Comparison of ENCODE assay signal across 8 cellular contexts in genomic region chr1:23553206-23553895, GRCh38. TPM values are rescaled to one million over a fixed set of nuclear protein-coding genes. Genes with fewer than 3 reads are reported as not detected.
DNase-seq lines count a peak whose midpoint lies in the region; ATAC-seq and TF ChIP-seq lines count a peak whose summit lies in the region.

No MANE protein-coding gene starts in this region.

- H3K36me3 ChIP-seq in Loucy (ENCODE audit: insufficient read depth, low read length), result no peaks in the 10 kb centered on the region

- no peak overlapping the region for H3K9ac ChIP-seq in Loucy (ENCODE audit: low read depth, low read length, poor library complexity, severe bottlenecking)

- H4K20me1 ChIP-seq in Loucy (ENCODE audit: insufficient read depth, low read length, poor library complexity, severe bottlenecking), result no peaks in the 10 kb centered on the region

- peak overlapping the region; percentile 75 for H3K4me2 ChIP-seq in Loucy (ENCODE audit: low read depth, low read length, poor library complexity, severe bottlenecking)

- no peaks in the 10 kb centered on the region for H3K9me3 Mint-ChIP-seq in CD4-positive, alpha-beta T cell
- no peaks in the 10 kb centered on the region for H3K9me3 Mint-ChIP-seq in dendritic cell treated with granulocyte-macrophage colony-stimulating factor and Interleukin-4, amounts not matched to agents 40 ng/mL and 50 ng/mL, for 4 days
- no peaks in the 10 kb centered on the region for H3K9me3 Mint-ChIP-seq in osteocyte (ENCODE audit: unreplicated experiment)

- H2AFZ ChIP-seq in Loucy (ENCODE audit: low read length), result no peak overlapping the region

- H3K36me3 Mint-ChIP-seq in CD4-positive, alpha-beta T cell (ENCODE audit: low read depth), result peaks cover 20% of the 10 kb centered on the region
- H3K36me3 Mint-ChIP-seq in dendritic cell treated with granulocyte-macrophage colony-stimulating factor and Interleukin-4, amounts not matched to agents 40 ng/mL and 50 ng/mL, for 4 days (ENCODE audit: low read depth), result peaks cover 27% of the 10 kb centered on the region
- peaks cover 4% of the 10 kb centered on the region for H3K36me3 Mint-ChIP-seq in osteocyte (ENCODE audit: unreplicated experiment)

- H3K27me3 Mint-ChIP-seq in CD4-positive, alpha-beta T cell, result no peaks in the 10 kb centered on the region
- H3K27me3 Mint-ChIP-seq in dendritic cell treated with granulocyte-macrophage colony-stimulating factor and Interleukin-4, amounts not matched to agents 40 ng/mL and 50 ng/mL, for 4 days, result peaks cover 72% of the 10 kb centered on the region
- no peaks in the 10 kb centered on the region for H3K27me3 Mint-ChIP-seq in osteocyte (ENCODE audit: unreplicated experiment)

- no peaks in the 10 kb centered on the region for H3K27me3 ChIP-seq in CD4-positive, alpha-beta T cell (ENCODE audit: control insufficient read depth, insufficient read depth, low read length)
- no peaks in the 10 kb centered on the region for H3K27me3 ChIP-seq in Loucy (ENCODE audit: insufficient read depth, low read length, poor library complexity, severe bottlenecking)

- H3K27ac ChIP-seq in CD4-positive, alpha-beta T cell (ENCODE audit: low read depth, low read length), result no peak overlapping the region

- POLR2A ChIA-PET in CD4-positive, alpha-beta T cell (lab: Charles Lee), result interaction anchor here (0.6 to 9.6 kb wide), 10 partner anchors 8 to 201 kb away, joined by 3 to 314 read pairs (median 20); no protein-coding TSS in a partner anchor

- no peak for ATAC-seq in CD4-positive, alpha-beta T cell (ENCODE audit: poor library complexity)
- ATAC-seq in activated CD4-positive, CD25-positive, alpha-beta regulatory T cell treated with anti-CD3 and anti-CD28 coated beads, Interleukin-2, amount 50 U/mL, for 24 hours, result no peak

- intact Hi-C loops in CD4-positive, alpha-beta T cell (cut with DNase I, micrococcal nuclease), result loop anchor here in 1 of 2 experiments (10.0 kb wide), 1 partner anchor 421 kb away; no protein-coding TSS in a partner anchor
- intact Hi-C loops in dendritic cell treated with granulocyte-macrophage colony-stimulating factor and Interleukin-4, amounts not matched to agents 40 ng/mL and 50 ng/mL, for 4 days (cut with micrococcal nuclease), result no loop called here

- H3K9me2 ChIP-seq in Loucy (replicated peaks; ENCODE audit: low read depth, low read length), result no peaks in the 10 kb centered on the region

- peak overlapping the region; percentile 90 for H3K4me3 Mint-ChIP-seq in CD4-positive, alpha-beta T cell
- no peak overlapping the region for H3K4me3 Mint-ChIP-seq in dendritic cell treated with granulocyte-macrophage colony-stimulating factor and Interleukin-4, amounts not matched to agents 40 ng/mL and 50 ng/mL, for 4 days
- peak overlapping the region; percentile 68 for H3K4me3 Mint-ChIP-seq in osteocyte (ENCODE audit: unreplicated experiment)

- no peak for TF ChIP-seq CTCF in CD4-positive, alpha-beta T cell (IDR thresholded peaks at IDR 0.05)
- TF ChIP-seq CTCF in Loucy (conservative IDR thresholded peaks at IDR 0.05; ENCODE audit: low read length) (no peak), osteocyte (IDR thresholded peaks at IDR 0.05) (no peak)

- no peak for DNase-seq in CD4-positive, alpha-beta T cell
- DNase-seq in osteocyte (ENCODE audit: extremely low spot score, unreplicated experiment), result no peak
- no peak for DNase-seq in NCI-H345 (lab: John Stamatoyannopoulos, UW)
- DNase-seq in HuH-7.5 (ENCODE audit: low spot score), result no peak
- DNase-seq in NCI-H128 (lab: John Stamatoyannopoulos, UW; ENCODE audit: unreplicated experiment), result no peak

- H3K4me1 ChIP-seq in Loucy (ENCODE audit: insufficient read depth, low read length, poor library complexity, severe bottlenecking), result peaks cover 22% of the 10 kb centered on the region

- H3K79me2 ChIP-seq in Loucy (ENCODE audit: insufficient read depth, low read length), result no peaks in the 10 kb centered on the region

- CTCF ChIA-PET in CD4-positive, alpha-beta T cell (lab: Charles Lee), result interaction anchor here (1.1 to 8.9 kb wide), 6 partner anchors 9 to 104 kb away, joined by 3 to 81 read pairs (median 16); no protein-coding TSS in a partner anchor

- H3K27ac Mint-ChIP-seq in CD4-positive, alpha-beta T cell, result peak overlapping the region; percentile 96
- H3K27ac Mint-ChIP-seq in dendritic cell treated with granulocyte-macrophage colony-stimulating factor and Interleukin-4, amounts not matched to agents 40 ng/mL and 50 ng/mL, for 4 days, result peak overlapping the region; percentile 93
- peak overlapping the region; percentile 81 for H3K27ac Mint-ChIP-seq in osteocyte (ENCODE audit: unreplicated experiment)

- no peaks in the 10 kb centered on the region for H3F3A ChIP-seq in Loucy (ENCODE audit: low read depth)

- H3K9me3 ChIP-seq in CD4-positive, alpha-beta T cell (ENCODE audit: control insufficient read depth, low read length), result no peaks in the 10 kb centered on the region
- H3K9me3 ChIP-seq in Loucy (ENCODE audit: insufficient read depth, low read depth, low read length), result no peaks in the 10 kb centered on the region

- peaks cover 61% of the 10 kb centered on the region for H3K4me1 Mint-ChIP-seq in CD4-positive, alpha-beta T cell (ENCODE audit: low read depth)
- peaks cover 46% of the 10 kb centered on the region for H3K4me1 Mint-ChIP-seq in dendritic cell treated with granulocyte-macrophage colony-stimulating factor and Interleukin-4, amounts not matched to agents 40 ng/mL and 50 ng/mL, for 4 days (ENCODE audit: low read depth)
- peaks cover 47% of the 10 kb centered on the region for H3K4me1 Mint-ChIP-seq in osteocyte (ENCODE audit: unreplicated experiment)

- no peak overlapping the region for H3K4me3 ChIP-seq in Loucy (ENCODE audit: low read length, poor library complexity, severe bottlenecking)

RNA-seq across cellular contexts. Expression of gene ID3, which starts 6.0 kb away (rescaled TPM):
- 10 to 100 TPM; 89.8 to 90.4 TPM for total RNA-seq in CD4-positive, alpha-beta T cell
- total RNA-seq in osteocyte, result 73.5 and 86.9 TPM in 2 replicates

RNA-seq across cellular contexts. Expression of gene E2F2, which starts 22.3 kb away (rescaled TPM):
- total RNA-seq in CD4-positive, alpha-beta T cell, result under 1 TPM; 0.50 to 0.69 TPM
- 1.3 TPM in 2 replicates for total RNA-seq in osteocyte
